11 cellular contexts compared by ENCODE assay signal in the genomic region with DNA sequence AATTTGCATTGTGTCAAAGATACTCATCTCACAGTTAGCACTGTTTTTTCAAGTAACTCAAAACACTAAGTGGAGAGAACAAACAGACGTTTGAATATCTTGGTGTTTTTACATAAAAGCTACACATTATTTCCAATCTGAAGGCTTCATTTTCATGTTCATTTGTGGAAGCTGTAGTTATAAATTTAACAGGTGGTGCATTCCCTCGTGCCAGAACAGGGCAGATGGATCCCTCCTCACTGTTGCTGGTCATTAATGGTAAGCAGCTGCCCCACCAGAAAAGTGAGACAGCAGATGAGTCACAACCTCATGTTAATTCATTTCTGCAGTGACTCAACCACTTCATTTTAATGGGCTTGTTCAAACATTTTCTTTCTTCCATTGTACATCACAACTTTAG.
DNase-seq lines count a peak whose midpoint lies in the region; FAIRE-seq and TF ChIP-seq lines count a peak whose summit lies in the region.
"Had no signal": no experiment of that assay in that cellular context is flagged by ENCODE, and none has a peak within 500 bp of the region (broad histone marks: within the 10 kb centered on the region; RNA-seq: fewer than 3 reads in every experiment).

No MANE protein-coding gene starts in this region.

- no peaks in the 10 kb centered on the region for H3K27me3 ChIP-seq in MG63
- H3K27me3 ChIP-seq in H7 (ENCODE audit: control insufficient read depth, insufficient read depth, low read length): no peaks in the 10 kb centered on the region
- H3K27me3 ChIP-seq: heart right ventricle had no signal

- peak overlapping the region in 4 of 5 experiments; percentile 69 to 92 (median 86) for H3K27ac Mint-ChIP-seq in brain
- H3K27ac Mint-ChIP-seq in progenitor cell of endocrine pancreas: no peak overlapping the region

- H3K4me3 Mint-ChIP-seq in brain: no peak overlapping the region
- H3K4me3 Mint-ChIP-seq in progenitor cell of endocrine pancreas (ENCODE audit: low read depth): no peak overlapping the region

- H3K27me3 Mint-ChIP-seq in brain (peaks cover under 1% of the 10 kb centered on the region), progenitor cell of endocrine pancreas (no peaks in the 10 kb centered on the region)

- FAIRE-seq in GM12892 (lab: Jason Lieb, UNC): no peak
- FAIRE-seq: small intestine had no signal

- H3K36me3 ChIP-seq in MG63: no peaks in the 10 kb centered on the region
- no peaks in the 10 kb centered on the region for H3K36me3 ChIP-seq in H7 (replicated peaks; ENCODE audit: control insufficient read depth, insufficient read depth, low read length)
- H3K36me3 ChIP-seq: heart right ventricle had no signal

- H3K4me1 Mint-ChIP-seq in brain (peaks cover 45% of the 10 kb centered on the region), progenitor cell of endocrine pancreas (ENCODE audit: low read depth) (peaks cover 13% of the 10 kb centered on the region)

- H3K9me3 Mint-ChIP-seq in brain (peaks cover 0 to 18% (median 2%) of the 10 kb centered on the region in 5 experiments), progenitor cell of endocrine pancreas (ENCODE audit: low read depth) (no peaks in the 10 kb centered on the region)

- H3K36me3 Mint-ChIP-seq in brain (no peaks in the 10 kb centered on the region), progenitor cell of endocrine pancreas (ENCODE audit: insufficient read depth) (no peaks in the 10 kb centered on the region)

- H3K4me3 ChIP-seq in MG63 (no peak overlapping the region), H7 (ENCODE audit: insufficient read depth, low read depth, low read length) (no peak overlapping the region)
- H3K4me3 ChIP-seq: heart right ventricle had no signal

- TF ChIP-seq POLR2A in GM12892 (IDR thresholded peaks at IDR 0.05; ENCODE audit: low read depth, low read length): no peak

- no peak for TF ChIP-seq CTCF in brain (conservative IDR thresholded peaks at IDR 0.05)
- no peak for TF ChIP-seq CTCF in progenitor cell of endocrine pancreas (IDR thresholded peaks at IDR 0.05; ENCODE audit: unreplicated experiment)

- H3K9me3 ChIP-seq in MG63: no peaks in the 10 kb centered on the region

- DNase-seq in COLO829 (ENCODE audit: low spot score) (peak; percentile 35), MG63 (peak; percentile 60), middle frontal gyrus (ENCODE audit: extremely low spot score, low spot score) (peak; percentile 41), progenitor cell of endocrine pancreas (ENCODE audit: low spot score, unreplicated experiment) (no peak), H7 (no peak), HT-29 (ENCODE audit: low spot score) (no peak), GM12892 (ENCODE audit: insufficient read length) (no peak)
- DNase-seq: activated gamma-delta T cell treated with Interleukin-2 at 50 U/mL for 16 hours, heart right ventricle, small intestine had no signal

Comparison
In these comparisons a context has a peak if more than half of its experiments do, and no peak if none do; other contexts are left out.
1. DNase-seq: peak in COLO829 (single experiment), MG63 (single experiment) and middle frontal gyrus (single experiment); none in progenitor cell of endocrine pancreas (single experiment), H7 (single experiment), HT-29 (single experiment) and GM12892 (single experiment).